20 cellular contexts compared by ENCODE assay signal in the genomic region with DNA sequence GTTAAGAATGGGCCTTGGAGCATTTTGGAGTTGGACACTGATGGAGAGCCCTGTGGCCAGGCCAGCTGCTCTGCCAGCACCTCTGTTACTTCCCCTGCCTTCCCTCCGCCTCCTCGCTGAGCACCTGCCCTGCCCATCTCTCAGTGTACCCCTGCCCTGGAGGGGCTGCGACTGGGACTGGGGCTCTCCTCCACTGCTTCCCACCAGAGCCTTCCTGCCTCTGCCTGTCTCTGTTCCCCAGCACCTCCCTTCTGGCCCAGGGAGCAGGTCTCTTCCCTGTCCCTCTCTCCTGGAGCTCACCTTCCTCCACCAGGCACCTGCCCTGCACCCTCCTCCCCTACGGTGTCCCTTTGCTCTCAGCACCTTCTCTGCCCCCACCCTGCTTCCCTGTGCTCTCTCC.
A peak's percentile ranks its signal among the peaks of the same experiment; 100 is the strongest.
DNase-seq lines count a peak whose midpoint lies in the region; ATAC-seq and TF ChIP-seq lines count a peak whose summit lies in the region.
"Had no signal": no experiment of that assay in that cellular context is flagged by ENCODE, and none has a peak within 500 bp of the region (broad histone marks: within the 10 kb centered on the region; RNA-seq: fewer than 3 reads in every experiment).

No MANE protein-coding gene starts in this region.

- peak overlapping the region; percentile 68 for H3K27ac Mint-ChIP-seq in activated naive CD4-positive, alpha-beta T cell treated with anti-CD3 and anti-CD28 coated beads for 36 hours
- H3K27ac Mint-ChIP-seq in T-cell = peak overlapping the region; percentile 58 to 82
- H3K27ac Mint-ChIP-seq: endodermal cell had no signal

- no peak overlapping the region for H3K9ac ChIP-seq in MM.1S (ENCODE audit: low read length)

- no peak overlapping the region for H3K4me3 ChIP-seq in MM.1S (ENCODE audit: low read length)
- H3K4me3 ChIP-seq: cardiac muscle cell, HAP-1, lower lobe of right lung had no signal

- intact Hi-C loops in activated naive CD4-positive, alpha-beta T cell treated with anti-CD3 and anti-CD28 coated beads for 36 hours (cut with micrococcal nuclease) = loop anchor here (1.0 to 10.0 kb wide), 4 partner anchors 17 to 237 kb away; a partner anchor contains a TSS

- DNase-seq in activated naive CD4-positive, alpha-beta T cell treated with anti-CD3 and anti-CD28 coated beads for 36 hours = no peak
- DNase-seq in activated naive CD4-positive, alpha-beta T cell treated with Interleukin-2 at 50 U/mL for 16 hours = no peak
- DNase-seq in T-cell (no peak), epidermal melanocyte (ENCODE audit: insufficient read length, low spot score) (peak; percentile 8), substantia nigra (lab: John Stamatoyannopoulos, UW) (no peak), MM.1S (no peak), NCI-H82 treated with DMSO at 0.1 percent for 48 hours (lab: John Stamatoyannopoulos, UW; ENCODE audit: unreplicated experiment) (no peak), AG08395 (ENCODE audit: low spot score) (no peak)
- DNase-seq: activated gamma-delta T cell treated with Interleukin-2 at 50 U/mL for 16 hours; endodermal cell; IMR-90; lower lobe of right lung; NCI-H2171; nephron progenitor cell; NK-92 treated with Interleukin-12 subunit alpha and Interleukin-12 subunit beta, amount 100 ng/mL, for 24 hours; right cardiac atrium; Right ventricle myocardium superior; trophoblast cell had no signal

- CTCF ChIA-PET in activated naive CD4-positive, alpha-beta T cell treated with anti-CD3 and anti-CD28 coated beads for 36 hours (lab: Charles Lee) = interaction anchor here (0.6 kb wide), 1 partner anchor 437 kb away, joined by 4 read pairs; no protein-coding TSS in a partner anchor
- CTCF ChIA-PET in T-cell (lab: Charles Lee) = interaction anchor here in 1 of 2 donors (0.9 kb wide), 1 partner anchor 39 kb away, joined by 3 read pairs; no protein-coding TSS in a partner anchor

- TF ChIP-seq CTCF in MM.1S (IDR thresholded peaks at IDR 0.05; ENCODE audit: low read length) = no peak

- no peak overlapping the region for H3K4me2 ChIP-seq in MM.1S (ENCODE audit: low read depth, low read length)

- H3K36me3 Mint-ChIP-seq in activated naive CD4-positive, alpha-beta T cell treated with anti-CD3 and anti-CD28 coated beads for 36 hours (ENCODE audit: low read depth) = peaks cover 26% of the 10 kb centered on the region
- peaks cover 45% of the 10 kb centered on the region for H3K36me3 Mint-ChIP-seq in T-cell

- H3K4me1 Mint-ChIP-seq in activated naive CD4-positive, alpha-beta T cell treated with anti-CD3 and anti-CD28 coated beads for 36 hours (ENCODE audit: low read depth) = peaks cover 52% of the 10 kb centered on the region
- H3K4me1 Mint-ChIP-seq in T-cell = peaks cover 53 to 60% (median 54%) of the 10 kb centered on the region in 3 donors
- H3K4me1 Mint-ChIP-seq: endodermal cell had no signal

- no peaks in the 10 kb centered on the region for H3K4me1 ChIP-seq in MM.1S (ENCODE audit: low read length)
- H3K4me1 ChIP-seq: HAP-1 had no signal

- H3K27ac ChIP-seq in substantia nigra (ENCODE audit: low read depth, low read length, poor library complexity, severe bottlenecking) = peak overlapping the region; percentile 97
- H3K27ac ChIP-seq in MM.1S (ENCODE audit: low read length) = no peak overlapping the region
- H3K27ac ChIP-seq: cardiac muscle cell, lower lobe of right lung had no signal

- H3K4me3 Mint-ChIP-seq in activated naive CD4-positive, alpha-beta T cell treated with anti-CD3 and anti-CD28 coated beads for 36 hours = no peak overlapping the region
- peak overlapping the region in 1 of 3 donors; percentile 43 for H3K4me3 Mint-ChIP-seq in T-cell
- H3K4me3 Mint-ChIP-seq: endodermal cell, nephron progenitor cell had no signal

- no peaks in the 10 kb centered on the region for H4K20me1 ChIP-seq in MM.1S (ENCODE audit: insufficient read depth, low read length)

- H3K9me3 ChIP-seq in MM.1S (replicated peaks; ENCODE audit: insufficient read depth, low read length) = no peaks in the 10 kb centered on the region
- H3K9me3 ChIP-seq: HAP-1, lower lobe of right lung had no signal

- peak in 1 of 4 experiments; percentile 21 for ATAC-seq in T-cell (replicated peaks in 1 of 4)

- no peaks in the 10 kb centered on the region for H3F3A ChIP-seq in MM.1S (ENCODE audit: insufficient read depth, low read length)

- no peaks in the 10 kb centered on the region for H3K9me2 ChIP-seq in MM.1S (replicated peaks; ENCODE audit: insufficient read depth, low read length)

- H2AFZ ChIP-seq in MM.1S (ENCODE audit: low read length) = no peak overlapping the region

- POLR2A ChIA-PET in T-cell (lab: Charles Lee) = interaction anchor here in 1 of 2 donors (0.7 kb wide), 1 partner anchor 12 kb away, joined by 4 read pairs; no protein-coding TSS in a partner anchor

- H3K27me3 ChIP-seq in MM.1S (replicated peaks; ENCODE audit: insufficient read depth, low read length) = no peaks in the 10 kb centered on the region
- H3K27me3 ChIP-seq: cardiac muscle cell had no signal

- no peaks in the 10 kb centered on the region for H3K36me3 ChIP-seq in MM.1S (replicated peaks; ENCODE audit: insufficient read depth, low read length)
- H3K36me3 ChIP-seq: cardiac muscle cell had no signal

- no peaks in the 10 kb centered on the region for H3K79me2 ChIP-seq in MM.1S (ENCODE audit: low read length)

- H3K27me3 Mint-ChIP-seq in activated naive CD4-positive, alpha-beta T cell treated with anti-CD3 and anti-CD28 coated beads for 36 hours (ENCODE audit: low read depth) = no peaks in the 10 kb centered on the region
- no peaks in the 10 kb centered on the region for H3K27me3 Mint-ChIP-seq in T-cell

- no peaks in the 10 kb centered on the region for H3K9me3 Mint-ChIP-seq in activated naive CD4-positive, alpha-beta T cell treated with anti-CD3 and anti-CD28 coated beads for 36 hours
- no peaks in the 10 kb centered on the region for H3K9me3 Mint-ChIP-seq in T-cell
- H3K9me3 Mint-ChIP-seq: endodermal cell, nephron progenitor cell had no signal
